8 cellular contexts compared by ENCODE assay signal in the genomic region with DNA sequence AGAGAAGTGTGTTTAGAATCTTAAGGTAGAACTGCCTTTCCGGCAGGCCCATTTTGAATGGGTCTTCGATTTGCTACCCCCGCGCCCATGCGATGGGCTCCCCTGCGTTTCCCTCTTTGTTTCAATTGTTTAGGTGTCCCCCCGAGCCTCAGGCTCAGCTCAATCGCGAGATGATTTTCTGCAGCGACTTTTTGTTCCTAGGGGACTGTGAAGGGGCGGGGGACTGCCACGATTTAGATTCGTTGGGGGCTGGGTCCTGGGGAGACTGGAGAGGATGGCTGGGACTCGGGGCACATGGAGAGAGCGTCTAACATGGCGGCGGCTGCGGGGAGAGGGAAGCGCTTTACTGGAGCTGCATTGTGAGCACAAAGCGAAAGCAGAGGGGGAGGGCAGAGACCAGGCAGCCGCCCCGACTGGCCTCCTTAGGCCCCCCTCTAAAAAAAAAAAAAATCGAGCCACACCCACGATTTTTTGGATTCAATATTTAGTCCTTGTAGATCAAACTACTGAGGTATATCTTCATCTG. TPM values are rescaled to one million over a fixed set of nuclear protein-coding genes. Genes with fewer than 3 reads are reported as not detected.
DNase-seq lines count a peak whose midpoint lies in the region; ATAC-seq and TF ChIP-seq lines count a peak whose summit lies in the region.

No MANE protein-coding gene starts in this region.

- H3K4me1 ChIP-seq in neuronal stem cell (ENCODE audit: control insufficient read depth in 2 of 2, insufficient read depth in 1 of 2, low read depth in 1 of 2, low read length in 2 of 2) = peaks cover 0 to 7% of the 10 kb centered on the region in 2 donors
- peaks cover 4 to 56% (median 55%) of the 10 kb centered on the region in 5 donors for H3K4me1 ChIP-seq in subcutaneous abdominal adipose tissue (ENCODE audit: control insufficient read depth in 5 of 5, insufficient read depth in 5 of 5, low read length in 5 of 5)

- peak overlapping the region; percentile 63 to 89 for H3K4me3 ChIP-seq in foreskin fibroblast (ENCODE audit: low read depth in 1 of 2, low read length in 2 of 2)
- H3K4me3 ChIP-seq in neuronal stem cell (ENCODE audit: low read length in 2 of 2) = peak overlapping the region; percentile 69 to 90
- peak overlapping the region; percentile 85 to 95 (median 93) for H3K4me3 ChIP-seq in subcutaneous abdominal adipose tissue (ENCODE audit: low read depth in 1 of 5, low read length in 5 of 5)

- WGBS in neuronal stem cell (ENCODE audit: extremely low coverage in 2 of 2, insufficient read length in 2 of 2, insufficient replicate concordance in 1 of 2), 2 donors = no CpG with 5 or more reads among the region's 24 CpGs

- no peak overlapping the region for H4K8ac ChIP-seq in neuronal stem cell (ENCODE audit: low read depth, low read length)

- H2BK15ac ChIP-seq in neuronal stem cell (ENCODE audit: low read length) = peak overlapping the region; percentile 92

- H3K9ac ChIP-seq in neuronal stem cell (ENCODE audit: low read depth, low read length, poor library complexity) = peak overlapping the region; percentile 97
- peak overlapping the region; percentile 89 to 99 (median 97) for H3K9ac ChIP-seq in subcutaneous abdominal adipose tissue (ENCODE audit: low read length in 5 of 5)

- H3K27ac ChIP-seq in neuronal stem cell (replicated peaks; ENCODE audit: low read length) (peak overlapping the region; percentile 98), subcutaneous abdominal adipose tissue (ENCODE audit: low read depth, low read length) (peak overlapping the region; percentile 99)

- peak; percentile 44 for ATAC-seq in GM19438 (IDR thresholded peaks at IDR 0.05; ENCODE audit: low read depth, unreplicated experiment)

- H2BK120ac ChIP-seq in neuronal stem cell (ENCODE audit: low read depth, low read length) = peak overlapping the region; percentile 96

- H3K23ac ChIP-seq in neuronal stem cell (ENCODE audit: low read depth, low read length, poor library complexity) = peak overlapping the region; percentile 96

- no peak overlapping the region for H4K91ac ChIP-seq in neuronal stem cell (ENCODE audit: low read depth, low read length, poor library complexity)

- no peak for TF ChIP-seq CTCF in foreskin fibroblast (IDR thresholded peaks at IDR 0.05; ENCODE audit: low read depth, low read length)

- H3K4me2 ChIP-seq in neuronal stem cell (ENCODE audit: insufficient read depth, low read length, poor library complexity, severe bottlenecking) = peak overlapping the region; percentile 73

- peaks cover 6% of the 10 kb centered on the region for H3K79me1 ChIP-seq in neuronal stem cell (ENCODE audit: low read depth, low read length)

- peak overlapping the region; percentile 99 for H3K18ac ChIP-seq in neuronal stem cell (ENCODE audit: low read length)

- peak overlapping the region; percentile 17 for H3K4ac ChIP-seq in neuronal stem cell (ENCODE audit: low read length)

- peaks cover 0 to 54% of the 10 kb centered on the region in 2 donors for H3K36me3 ChIP-seq in neuronal stem cell (replicated peaks in 1 of 2; ENCODE audit: control insufficient read depth in 2 of 2, insufficient read depth in 2 of 2, low read length in 2 of 2)
- peaks cover 0 to 7% (median 2%) of the 10 kb centered on the region in 5 donors for H3K36me3 ChIP-seq in subcutaneous abdominal adipose tissue (ENCODE audit: control insufficient read depth in 5 of 5, insufficient read depth in 5 of 5, low read length in 5 of 5)

- peak overlapping the region; percentile 58 for H2AFZ ChIP-seq in neuronal stem cell (ENCODE audit: low read length)

- no peak overlapping the region for H2BK12ac ChIP-seq in neuronal stem cell (ENCODE audit: low read length)

- peak in 10 of 14 donors; percentile 10 to 53 (median 20) for DNase-seq in C1 segment of cervical spinal cord (lab: John Stamatoyannopoulos, UW)
- peak; percentile 44 for DNase-seq in HuH-7.5 (ENCODE audit: low spot score)
- peak; percentile 79 for DNase-seq in RPMI8226
- peak; percentile 54 for DNase-seq in activated gamma-delta T cell (lab: John Stamatoyannopoulos, UW)
- peak; percentile 67 to 87 for DNase-seq in foreskin fibroblast
- DNase-seq in neuronal stem cell (ENCODE audit: low spot score) = peak; percentile 54

- H3K14ac ChIP-seq in neuronal stem cell (ENCODE audit: low read length) = peak overlapping the region; percentile 97

- H2BK5ac ChIP-seq in neuronal stem cell (ENCODE audit: low read length) = peak overlapping the region; percentile 94

- H3K9me3 ChIP-seq in neuronal stem cell (replicated peaks in 1 of 2; ENCODE audit: control insufficient read depth in 2 of 2, insufficient read depth in 1 of 2, low read depth in 1 of 2, low read length in 2 of 2) = peaks cover 0 to 4% of the 10 kb centered on the region in 2 donors
- H3K9me3 ChIP-seq in subcutaneous abdominal adipose tissue (ENCODE audit: control insufficient read depth in 5 of 5, low read length in 5 of 5) = no peaks in the 10 kb centered on the region

- H2AK5ac ChIP-seq in neuronal stem cell (ENCODE audit: low read depth, low read length) = peak overlapping the region; percentile 100

- H3K27me3 ChIP-seq in neuronal stem cell (ENCODE audit: control insufficient read depth in 3 of 3, insufficient read depth in 3 of 3, low read depth in 1 of 3, low read length in 3 of 3) = no peaks in the 10 kb centered on the region
- H3K27me3 ChIP-seq in subcutaneous abdominal adipose tissue (ENCODE audit: control insufficient read depth in 5 of 5, insufficient read depth in 4 of 5, low read length in 5 of 5) = no peaks in the 10 kb centered on the region

RNA-seq across cellular contexts. Expression of gene CAPRIN1, which starts 1.7 kb away (rescaled TPM):
- 253 TPM for polyA plus RNA-seq in neuronal stem cell (2013, experiment 1 of 2)
- 249 TPM for polyA plus RNA-seq in neuronal stem cell (2013, experiment 2 of 2)

RNA-seq across cellular contexts. Expression of gene NAT10, which starts 52.2 kb away (rescaled TPM):
- 25.0 TPM for polyA plus RNA-seq in neuronal stem cell (2013, experiment 1 of 2)
- polyA plus RNA-seq in neuronal stem cell (2013, experiment 2 of 2) = 25.5 TPM

Comparison
In these comparisons a context has a peak if more than half of its experiments do, and no peak if none do; other contexts are left out.
1. Peak in every context shown above with its lines: DNase-seq, ATAC-seq, H3K4me3 ChIP-seq and H3K27ac ChIP-seq.
2. DNase-seq: peak in every context shown above with its lines; median percentile 79 in RPMI8226; 77 in foreskin fibroblast; 54 in activated gamma-delta T cell; 54 in neuronal stem cell; 44 in HuH-7.5; 20 in C1 segment of cervical spinal cord.